21 cellular contexts compared by ENCODE assay signal in the genomic region with DNA sequence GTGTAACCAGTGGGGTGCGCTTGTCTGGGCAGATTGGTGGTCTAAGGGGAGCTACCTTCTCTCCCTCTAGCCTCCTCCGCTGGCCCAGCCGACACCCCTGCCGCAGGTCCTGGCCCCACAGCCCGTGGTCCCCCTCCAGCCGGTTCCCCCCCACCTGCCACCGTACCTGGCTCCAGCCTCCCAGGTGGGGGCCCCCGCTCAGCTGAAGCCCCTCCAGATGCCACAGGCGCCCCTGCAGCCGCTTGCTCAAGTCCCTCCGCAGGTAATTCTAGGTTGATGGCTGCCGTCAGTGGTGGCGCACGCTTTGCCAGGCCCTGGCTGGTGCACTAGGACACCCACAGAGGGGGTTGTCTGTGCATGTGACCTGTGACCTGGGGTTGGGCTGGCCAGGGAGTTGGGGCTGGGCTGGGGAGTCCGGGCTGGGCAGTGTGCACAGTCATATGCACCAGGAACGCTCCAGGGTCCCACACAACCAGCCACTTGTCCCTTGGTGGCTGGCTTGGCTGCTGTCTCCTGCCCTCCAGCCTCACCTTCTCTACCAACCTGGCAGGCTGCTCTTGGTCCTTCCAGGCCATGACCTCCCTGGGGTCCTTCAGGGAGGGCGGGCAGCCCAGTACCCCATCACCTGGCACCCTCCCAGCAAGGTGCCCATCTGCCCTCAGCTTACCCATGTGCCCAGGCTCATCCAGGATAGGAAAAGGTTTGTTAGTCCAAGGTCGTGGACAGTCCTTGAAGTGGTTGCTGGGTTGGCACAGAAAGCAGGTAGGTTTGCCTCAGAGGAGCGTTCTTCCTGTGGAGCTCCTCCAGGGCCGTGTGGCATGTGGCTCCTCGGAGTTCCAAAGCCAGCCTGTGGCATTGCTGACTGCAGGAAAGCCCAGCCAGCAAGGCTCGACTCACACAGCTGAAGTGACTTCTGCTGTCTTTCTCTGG.
DNase-seq lines count a peak whose midpoint lies in the region; ATAC-seq, FAIRE-seq and TF ChIP-seq lines count a peak whose summit lies in the region.
"Had no signal": no experiment of that assay in that cellular context is flagged by ENCODE, and none has a peak within 500 bp of the region (broad histone marks: within the 10 kb centered on the region; RNA-seq: fewer than 3 reads in every experiment).

No MANE protein-coding gene starts in this region.

- no peak overlapping the region for H3K18ac ChIP-seq in H1 (ENCODE audit: extremely low read depth, low read length)

- H3K27ac ChIP-seq in H1 (ENCODE audit: low read depth, low read length), result no peak overlapping the region
- H3K27ac ChIP-seq: esophagus squamous epithelium, SJSA1 had no signal

- H3K79me2 ChIP-seq in H1 (ENCODE audit: control insufficient read depth in 1 of 2, insufficient read depth in 2 of 2, low read length in 2 of 2), result no peaks in the 10 kb centered on the region

- H2BK120ac ChIP-seq in H1 (replicated peaks; ENCODE audit: low read depth, low read length), result no peak overlapping the region

- POLR2A ChIA-PET in H1 (lab: Charles Lee; ENCODE audit: partially characterized antibody), result interaction anchor here (1.4 kb wide), 1 partner anchor 76 kb away, joined by 3 read pairs; no protein-coding TSS in a partner anchor

- no peak overlapping the region for H2AK5ac ChIP-seq in H1 (ENCODE audit: low read depth, low read length)

- H3K4ac ChIP-seq in H1 (replicated peaks; ENCODE audit: insufficient read length, low read depth, low read length), result no peak overlapping the region

- no peak overlapping the region for H4K5ac ChIP-seq in H1 (ENCODE audit: insufficient read length, low read depth, low read length)

- DNase-seq in cardiac septum (ENCODE audit: low spot score), result peak; percentile 51
- DNase-seq in left ventricle myocardium superior, result no peak
- peak in 1 of 2 experiments; percentile 39 for DNase-seq in H1 (ENCODE audit: low read depth in 1 of 2, low spot score in 2 of 2)
- DNase-seq in omental fat pad (ENCODE audit: low spot score), result peak; percentile 19
- DNase-seq: activated CD4-positive, alpha-beta T cell treated with anti-CD3 and anti-CD28 coated beads, Interleukin-2, amount 10 ng/mL, durations not matched to agents 7 days and 5 days; activated gamma-delta T cell treated with Interleukin-2 at 50 U/mL for 16 hours; esophagus squamous epithelium; HCEC 1CT; NCI-H187; NCI-H510A; nucleus accumbens; stimulated activated CD4-positive, alpha-beta T cell treated with anti-CD3 and anti-CD28 coated beads, Interleukin-4, amount 100 ng/mL, for 1 hour; T1000 had no signal

- no peaks in the 10 kb centered on the region for H3K23me2 ChIP-seq in H1 (ENCODE audit: low read depth, low read length)

- H3K36me3 ChIP-seq in H1 (ENCODE audit: control insufficient read depth in 2 of 4, insufficient read depth in 4 of 4, low read length in 3 of 4), result peaks cover 0 to 4% (median 2%) of the 10 kb centered on the region in 4 experiments; a peak in 6 of 8 replicates
- H3K36me3 ChIP-seq: esophagus squamous epithelium, SJSA1 had no signal

- WGBS in H1 (ENCODE audit: extremely low coverage in 1 of 2, insufficient coverage in 1 of 2, insufficient read length in 1 of 2, insufficient replicate concordance in 2 of 2, low coverage in 1 of 2, low lambda C conversion rate in 2 of 2, missing lambda C conversion rate in 1 of 2), 2 experiments, result 90% methylated on average over 22 of the region's 22 CpGs; no CpG with 5 or more reads in 1 of the 2 experiments

- no peak overlapping the region for H3K4me3 ChIP-seq in H1 (ENCODE audit: extremely low read depth in 1 of 4, insufficient read depth in 2 of 4, low read depth in 3 of 4, low read length in 4 of 4)
- H3K4me3 ChIP-seq: esophagus squamous epithelium, GM12878, mucosa of descending colon, SJSA1 had no signal

- H3K27me3 ChIP-seq in H1 (replicated peaks in 1 of 4; ENCODE audit: control insufficient read depth in 3 of 4, extremely low read depth in 1 of 4, insufficient read depth in 3 of 4, low read length in 3 of 4), result no peaks in the 10 kb centered on the region
- H3K27me3 ChIP-seq: esophagus squamous epithelium, SJSA1 had no signal

- H3K23ac ChIP-seq in H1 (ENCODE audit: insufficient read length), result no peak overlapping the region

- no peak overlapping the region for H3K56ac ChIP-seq in H1 (replicated peaks; ENCODE audit: insufficient read length, low read depth, low read length)

- CTCF ChIA-PET in H1 (lab: Charles Lee; ENCODE audit: partially characterized antibody), result no interaction called here

- H2BK15ac ChIP-seq in H1 (ENCODE audit: low read length), result no peak overlapping the region

- FAIRE-seq in H1 (lab: Jason Lieb, UNC), result no peak
- FAIRE-seq: G401.6, GM12878, islet of Langerhans had no signal

- peaks cover 0 to 15% of the 10 kb centered on the region in 2 experiments for H4K20me1 ChIP-seq in H1 (replicated peaks in 1 of 2; ENCODE audit: control insufficient read depth in 1 of 2, insufficient read depth in 2 of 2, low read length in 2 of 2)

- peak overlapping the region; percentile 77; the same call in 1 of the 2 replicates for H2BK5ac ChIP-seq in H1 (ENCODE audit: low read depth, low read length)

- no peak overlapping the region for H2BK12ac ChIP-seq in H1 (ENCODE audit: low read depth, low read length)

- H4K91ac ChIP-seq in H1 (replicated peaks; ENCODE audit: insufficient read length, low read length), result no peak overlapping the region

- no peak for TF ChIP-seq CTCF in H1 (IDR thresholded peaks at IDR 0.05; ENCODE audit: control extremely low read depth in 1 of 3, insufficient read depth in 1 of 3, low read depth in 1 of 3, low read length in 3 of 3)
- no peak for TF ChIP-seq CTCF in omental fat pad (IDR thresholded peaks at IDR 0.05)

- H2BK20ac ChIP-seq in H1 (ENCODE audit: low read length), result no peak overlapping the region

- no peak for ATAC-seq in left ventricle myocardium superior
- ATAC-seq in omental fat pad (ENCODE audit: low FRiP score), result no peak
- no peak for ATAC-seq in HG03095 (IDR thresholded peaks at IDR 0.05; ENCODE audit: unreplicated experiment)
- no peak for ATAC-seq in GM18907 (IDR thresholded peaks at IDR 0.05; ENCODE audit: unreplicated experiment)
- no peak for ATAC-seq in HG03108 (IDR thresholded peaks at IDR 0.05; ENCODE audit: unreplicated experiment)
- ATAC-seq: GM12878, mucosa of descending colon had no signal

- H3K4me1 ChIP-seq in H1 (replicated peaks in 1 of 4; ENCODE audit: control insufficient read depth in 3 of 4, insufficient read depth in 4 of 4, low read length in 3 of 4), result no peaks in the 10 kb centered on the region
- H3K4me1 ChIP-seq: esophagus squamous epithelium, SJSA1 had no signal

- intact Hi-C loops in cardiac septum (cut with DNase I) (no loop called here), left ventricle myocardium superior (cut with micrococcal nuclease) (no loop called here)

- no peak overlapping the region for H3K9ac ChIP-seq in H1 (replicated peaks in 1 of 4; ENCODE audit: extremely low read depth in 1 of 4, low read depth in 3 of 4, low read length in 3 of 4)

- no peak overlapping the region for H2AFZ ChIP-seq in H1 (ENCODE audit: low read length)

- no peak for TF ChIP-seq EP300 in H1 (IDR thresholded peaks at IDR 0.05; ENCODE audit: borderline replicate concordance in 1 of 2, low read depth in 2 of 2, low read length in 2 of 2)

- H3K14ac ChIP-seq in H1 (ENCODE audit: insufficient read length), result no peak overlapping the region

- no peak overlapping the region for H3K4me2 ChIP-seq in H1 (ENCODE audit: insufficient read depth in 1 of 2, low read depth in 2 of 2, low read length in 2 of 2)

- H3K9me3 ChIP-seq in H1 (ENCODE audit: insufficient read depth in 2 of 2, low read depth in 1 of 2, low read length in 1 of 2), result no peaks in the 10 kb centered on the region
- H3K9me3 ChIP-seq: esophagus squamous epithelium, mucosa of descending colon, SJSA1 had no signal

- TF ChIP-seq POLR2A in H1 (IDR thresholded peaks at IDR 0.05; ENCODE audit: control extremely low read depth in 1 of 2, low read depth in 2 of 2, low read length in 2 of 2), result no peak

- peak overlapping the region; percentile 22; the same call in 1 of the 2 replicates for H4K8ac ChIP-seq in H1 (ENCODE audit: extremely low read depth, insufficient read depth, low read length)

- H3K79me1 ChIP-seq in H1 (ENCODE audit: low read depth, low read length), result no peaks in the 10 kb centered on the region

- no peak for TF ChIP-seq RAD21 in H1 (IDR thresholded peaks at IDR 0.05 in 1 of 2, conservative IDR thresholded peaks at IDR 0.05 in 1 of 2; ENCODE audit: low read depth in 2 of 2, low read length in 2 of 2)

TF ChIP-seq in H1, 55 proteins besides CTCF, POLR2A, EP300 and RAD21:
- TF ChIP-seq SP4 (IDR thresholded peaks at IDR 0.05; ENCODE audit: low read length) (no peak), POLR2AphosphoS5 (IDR thresholded peaks at IDR 0.05; ENCODE audit: low read depth, low read length) (0 out of 2 replicates have a peak, but pooled peaks have one; percentile 8)
